9 cellular contexts compared by ENCODE assay signal in genomic region chr17:80782536-80783427, GRCh38.
DNase-seq lines count a peak whose midpoint lies in the region; ATAC-seq and TF ChIP-seq lines count a peak whose summit lies in the region.
"Had no signal": no experiment of that assay in that cellular context is flagged by ENCODE, and none has a peak within 500 bp of the region (broad histone marks: within the 10 kb centered on the region; RNA-seq: fewer than 3 reads in every experiment).

No MANE protein-coding gene starts in this region.

- H3K9me2 ChIP-seq in SK-N-SH: no peaks in the 10 kb centered on the region

- peak overlapping the region in 1 of 2 experiments; percentile 18; a peak in 1 of 4 replicates for H3K27ac ChIP-seq in SK-N-SH (ENCODE audit: low read depth in 2 of 2, low read length in 1 of 2)
- H3K27ac ChIP-seq in esophagus muscularis mucosa (replicated peaks in 1 of 4): peak overlapping the region; percentile 50 to 78 (median 63)
- H3K27ac ChIP-seq: 22Rv1 had no signal

- peaks cover 40% of the 10 kb centered on the region for H3K36me3 Mint-ChIP-seq in activated CD4-positive, alpha-beta T cell treated with anti-CD3 and anti-CD28 coated beads, Interleukin-2, amount 10 ng/mL, durations not matched to agents 24 days and 14 days (ENCODE audit: low read depth)

- H4K20me1 ChIP-seq in SK-N-SH (ENCODE audit: insufficient read depth): no peaks in the 10 kb centered on the region

- H3K27me3 ChIP-seq in SK-N-SH (ENCODE audit: insufficient read depth) (no peaks in the 10 kb centered on the region), esophagus muscularis mucosa (no peaks in the 10 kb centered on the region)

- peak; percentile 14; the same call in 2 of the 3 replicates for ATAC-seq in SK-N-SH treated with all-trans-retinoic acid at 6 μM for 48 hours
- no peak for ATAC-seq in HG02610 (IDR thresholded peaks at IDR 0.05; ENCODE audit: unreplicated experiment)

- H3K4me1 ChIP-seq in SK-N-SH (ENCODE audit: control insufficient read depth in 1 of 2, insufficient read depth in 2 of 2, low read depth in 1 of 2, low read length in 1 of 2) (peaks cover 12 to 40% of the 10 kb centered on the region in 2 experiments), esophagus muscularis mucosa (peaks cover 0 to 59% (median 42%) of the 10 kb centered on the region in 4 donors)

- H3K9me3 ChIP-seq in SK-N-SH (0 out of 2 replicates have a peak, but pooled peaks cover 1% of the 10 kb centered on the region), esophagus muscularis mucosa (no peaks in the 10 kb centered on the region)

- 80% methylated on average over 16 of the region's 16 CpGs for WGBS in SK-N-SH (ENCODE audit: low lambda C conversion rate)
- 32% methylated on average over 16 of the region's 16 CpGs for WGBS in esophagus muscularis mucosa

- H3K4me1 Mint-ChIP-seq in activated CD4-positive, alpha-beta T cell treated with anti-CD3 and anti-CD28 coated beads, Interleukin-2, amount 10 ng/mL, durations not matched to agents 24 days and 14 days: peaks cover 81% of the 10 kb centered on the region

- no peak overlapping the region for H2AFZ ChIP-seq in SK-N-SH (ENCODE audit: low read depth)

- peaks cover 5% of the 10 kb centered on the region; the same call in 1 of the 2 replicates for H3K79me2 ChIP-seq in SK-N-SH (ENCODE audit: insufficient read depth)

- intact Hi-C loops in activated CD4-positive, alpha-beta T cell treated with anti-CD3 and anti-CD28 coated beads, Interleukin-2, amount 10 ng/mL, durations not matched to agents 24 days and 14 days (cut with micrococcal nuclease): loop anchor here (1.0 kb wide), 1 partner anchor 7 kb away; no protein-coding TSS in a partner anchor
- intact Hi-C loops in esophagus muscularis mucosa (cut with DNase I): no loop called here

- H3K4me3 ChIP-seq in SK-N-SH (ENCODE audit: low read depth in 2 of 2, low read length in 1 of 2) (no peak overlapping the region), esophagus muscularis mucosa (no peak overlapping the region)

- H3K27ac Mint-ChIP-seq in activated CD4-positive, alpha-beta T cell treated with anti-CD3 and anti-CD28 coated beads, Interleukin-2, amount 10 ng/mL, durations not matched to agents 24 days and 14 days: peak overlapping the region; percentile 94

- H3K36me3 ChIP-seq in SK-N-SH (replicated peaks in 1 of 2; ENCODE audit: control insufficient read depth in 1 of 2, insufficient read depth in 2 of 2, low read length in 1 of 2) (peaks cover 3 to 5% of the 10 kb centered on the region in 2 experiments), esophagus muscularis mucosa (peaks cover 0 to 10% (median 0%) of the 10 kb centered on the region in 4 donors)

- CTCF ChIA-PET in SK-N-SH (lab: Yijun Ruan, JAX): interaction anchor here (1.9 kb wide), 1 partner anchor 9 kb away, joined by 7 read pairs; no protein-coding TSS in a partner anchor

- DNase-seq in SK-N-SH (no peak), esophagus muscularis mucosa (ENCODE audit: extremely low spot score) (no peak), T-helper 9 cell (no peak), NCI-H524 treated with DMSO at 0.1 percent for 48 hours (lab: John Stamatoyannopoulos, UW) (no peak)
- DNase-seq in activated CD4-positive, alpha-beta T cell treated with anti-CD3 and anti-CD28 coated beads, Interleukin-2, amount 10 ng/mL, durations not matched to agents 24 days and 14 days: peak; percentile 90
- peak; percentile 34 for DNase-seq in stimulated activated naive CD4-positive, alpha-beta T cell treated with Interleukin-2 at 50 U/mL for 16 hours (lab: John Stamatoyannopoulos, UW)

- H3K4me2 ChIP-seq in SK-N-SH: no peak overlapping the region

- H3K4me3 Mint-ChIP-seq in activated CD4-positive, alpha-beta T cell treated with anti-CD3 and anti-CD28 coated beads, Interleukin-2, amount 10 ng/mL, durations not matched to agents 24 days and 14 days: peak overlapping the region; percentile 78

- TF ChIP-seq CTCF in SK-N-SH (IDR thresholded peaks at IDR 0.05): no peak
- TF ChIP-seq CTCF in esophagus muscularis mucosa (IDR thresholded peaks at IDR 0.05): no peak

- POLR2A ChIA-PET in SK-N-SH (lab: Yijun Ruan, JAX): no interaction called here

- H3K9ac ChIP-seq in SK-N-SH: no peak overlapping the region

- no peak for TF ChIP-seq POLR2A in esophagus muscularis mucosa (IDR thresholded peaks at IDR 0.05; ENCODE audit: low read depth)

- no peak for TF ChIP-seq EP300 in SK-N-SH (IDR thresholded peaks at IDR 0.05; ENCODE audit: borderline replicate concordance in 1 of 2, low read depth in 1 of 2, low read length in 1 of 2)
- TF ChIP-seq EP300 in esophagus muscularis mucosa (IDR thresholded peaks at IDR 0.05): no peak

- no peak for TF ChIP-seq RAD21 in SK-N-SH (IDR thresholded peaks at IDR 0.05; ENCODE audit: low read length)

- no peaks in the 10 kb centered on the region for H3K27me3 Mint-ChIP-seq in activated CD4-positive, alpha-beta T cell treated with anti-CD3 and anti-CD28 coated beads, Interleukin-2, amount 10 ng/mL, durations not matched to agents 24 days and 14 days

- no peaks in the 10 kb centered on the region for H3F3A ChIP-seq in SK-N-SH (replicated peaks; ENCODE audit: insufficient read depth)

- H3K9me3 Mint-ChIP-seq in activated CD4-positive, alpha-beta T cell treated with anti-CD3 and anti-CD28 coated beads, Interleukin-2, amount 10 ng/mL, durations not matched to agents 24 days and 14 days: peaks cover 13% of the 10 kb centered on the region

TF ChIP-seq in SK-N-SH treated with all-trans-retinoic acid at 6 μM for 48 hours, 23 proteins besides CTCF, POLR2A, EP300 and RAD21:
- TF ChIP-seq PPARA (CRISPR knock-in tag; IDR thresholded peaks at IDR 0.05; ENCODE audit: borderline replicate concordance) (no peak), SNAI2 (CRISPR knock-in tag; IDR thresholded peaks at IDR 0.05) (no peak), ZFP30 (CRISPR knock-in tag; IDR thresholded peaks at IDR 0.05) (no peak), TCF4 (CRISPR knock-in tag; IDR thresholded peaks at IDR 0.05; ENCODE audit: borderline replicate concordance) (no peak), GLIS3 (CRISPR knock-in tag; IDR thresholded peaks at IDR 0.05) (no peak), ZNF8 (CRISPR knock-in tag; IDR thresholded peaks at IDR 0.05) (no peak), ZNF70 (CRISPR knock-in tag; IDR thresholded peaks at IDR 0.05) (no peak)
- TF ChIP-seq, protein P1, sequence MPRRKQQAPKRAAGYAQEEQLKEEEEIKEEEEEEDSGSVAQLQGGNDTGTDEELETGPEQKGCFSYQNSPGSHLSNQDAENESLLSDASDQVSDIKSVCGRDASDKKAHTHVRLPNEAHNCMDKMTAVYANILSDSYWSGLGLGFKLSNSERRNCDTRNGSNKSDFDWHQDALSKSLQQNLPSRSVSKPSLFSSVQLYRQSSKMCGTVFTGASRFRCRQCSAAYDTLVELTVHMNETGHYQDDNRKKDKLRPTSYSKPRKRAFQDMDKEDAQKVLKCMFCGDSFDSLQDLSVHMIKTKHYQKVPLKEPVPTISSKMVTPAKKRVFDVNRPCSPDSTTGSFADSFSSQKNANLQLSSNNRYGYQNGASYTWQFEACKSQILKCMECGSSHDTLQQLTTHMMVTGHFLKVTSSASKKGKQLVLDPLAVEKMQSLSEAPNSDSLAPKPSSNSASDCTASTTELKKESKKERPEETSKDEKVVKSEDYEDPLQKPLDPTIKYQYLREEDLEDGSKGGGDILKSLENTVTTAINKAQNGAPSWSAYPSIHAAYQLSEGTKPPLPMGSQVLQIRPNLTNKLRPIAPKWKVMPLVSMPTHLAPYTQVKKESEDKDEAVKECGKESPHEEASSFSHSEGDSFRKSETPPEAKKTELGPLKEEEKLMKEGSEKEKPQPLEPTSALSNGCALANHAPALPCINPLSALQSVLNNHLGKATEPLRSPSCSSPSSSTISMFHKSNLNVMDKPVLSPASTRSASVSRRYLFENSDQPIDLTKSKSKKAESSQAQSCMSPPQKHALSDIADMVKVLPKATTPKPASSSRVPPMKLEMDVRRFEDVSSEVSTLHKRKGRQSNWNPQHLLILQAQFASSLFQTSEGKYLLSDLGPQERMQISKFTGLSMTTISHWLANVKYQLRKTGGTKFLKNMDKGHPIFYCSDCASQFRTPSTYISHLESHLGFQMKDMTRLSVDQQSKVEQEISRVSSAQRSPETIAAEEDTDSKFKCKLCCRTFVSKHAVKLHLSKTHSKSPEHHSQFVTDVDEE (CRISPR knock-in tag; IDR thresholded peaks at IDR 0.05): no peak
TF ChIP-seq in SK-N-SH treated with all-trans-retinoic acid at 6 μM for 48 hours: peak in this region for 0.

TF ChIP-seq in SK-N-SH, 30 proteins besides CTCF, POLR2A, EP300 and RAD21:
- no peak for TF ChIP-seq FOXJ3 (CRISPR knock-in tag; IDR thresholded peaks at IDR 0.05)

Comparison
In these comparisons a context has a peak if more than half of its experiments do, and no peak if none do; other contexts are left out.
1. DNase-seq: peak in activated CD4-positive, alpha-beta T cell treated with anti-CD3 and anti-CD28 coated beads, Interleukin-2, amount 10 ng/mL, durations not matched to agents 24 days and 14 days (single experiment) and stimulated activated naive CD4-positive, alpha-beta T cell treated with Interleukin-2 at 50 U/mL for 16 hours (single experiment); none in SK-N-SH (single experiment), esophagus muscularis mucosa (single experiment), T-helper 9 cell (single experiment) and NCI-H524 treated with DMSO at 0.1 percent for 48 hours (single experiment).